ENCODE assay signal across 11 cellular contexts in the genomic region with DNA sequence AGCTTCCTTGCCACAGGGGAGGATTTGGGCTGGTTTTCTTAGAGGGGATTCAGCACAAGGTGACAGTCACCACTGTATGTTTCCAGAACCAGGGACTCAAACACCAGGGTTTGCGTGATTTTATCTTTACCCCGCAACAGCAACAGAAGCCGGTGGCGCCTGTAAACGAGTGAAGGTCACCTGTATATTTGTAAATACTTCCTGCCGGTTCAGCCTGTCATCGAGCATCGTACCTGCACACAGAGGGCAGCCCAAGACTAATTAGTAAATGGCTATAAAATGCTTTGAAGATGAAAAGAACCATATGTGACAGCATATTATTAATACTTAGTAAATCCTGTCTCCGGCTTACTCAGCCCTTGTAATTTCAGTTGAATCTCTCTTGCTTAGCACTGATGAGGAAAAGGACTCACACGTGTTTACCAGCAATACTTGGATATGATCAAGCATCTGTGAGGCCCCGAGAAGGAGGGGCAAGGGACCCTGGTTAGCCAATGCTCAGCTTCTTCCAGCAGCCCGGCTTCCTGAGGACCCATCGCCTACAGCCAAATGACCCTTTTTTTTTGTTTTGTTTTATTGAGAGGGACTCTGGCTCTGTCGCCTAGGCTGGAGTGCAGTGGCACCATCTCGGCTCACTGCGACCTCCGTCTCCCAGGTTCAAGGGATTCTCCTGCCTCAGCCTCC. TPM values are rescaled to one million over a fixed set of nuclear protein-coding genes. Genes with fewer than 3 reads are reported as not detected.
A peak's percentile ranks its signal among the peaks of the same experiment; 100 is the strongest.
DNase-seq lines count a peak whose midpoint lies in the region; ATAC-seq and TF ChIP-seq lines count a peak whose summit lies in the region.
"Had no signal": no experiment of that assay in that cellular context is flagged by ENCODE, and none has a peak within 500 bp of the region (broad histone marks: within the 10 kb centered on the region; RNA-seq: fewer than 3 reads in every experiment).

No MANE protein-coding gene starts in this region.

- H3K4me3 ChIP-seq in AG10803 (ENCODE audit: low read length) = no peak overlapping the region

- DNase-seq in AG10803 (ENCODE audit: low read depth) (peak; percentile 69), NCI-H69 (lab: John Stamatoyannopoulos, UW) (peak; percentile 21), osteocyte (ENCODE audit: extremely low spot score, unreplicated experiment) (no peak), NCI-H1092 treated with DMSO at 0.1 percent for 48 hours (lab: John Stamatoyannopoulos, UW) (no peak), NCI-H1092 (lab: John Stamatoyannopoulos, UW) (no peak)
- DNase-seq in stimulated activated naive CD4-positive, alpha-beta T cell (lab: John Stamatoyannopoulos, UW) = no peak
- DNase-seq: activated CD4-positive, alpha-beta T cell treated with anti-CD3 and anti-CD28 coated beads, Interleukin-2, amount 50 U/mL, for 1 hour; NCI-H2171 had no signal

- H3K36me3 Mint-ChIP-seq in osteocyte (ENCODE audit: unreplicated experiment) = no peaks in the 10 kb centered on the region

- H3K4me3 Mint-ChIP-seq in osteocyte (ENCODE audit: unreplicated experiment) = no peak overlapping the region
- H3K4me3 Mint-ChIP-seq: activated T-helper 1 cell treated with anti-CD3 and anti-CD28 coated beads, Interleukin-12 subunit alpha, Interleukin-12 subunit beta, Interleukin-2, Interleukin-4 antibody, amounts not matched to agents 30 ng/mL and 10 ng/mL and 1 ng/mL, durations not matched to agents 14 hours and 24 hours and 36 hours had no signal

- H3K4me1 Mint-ChIP-seq in osteocyte (ENCODE audit: unreplicated experiment) = peaks cover 85% of the 10 kb centered on the region

- TF ChIP-seq CTCF in AG10803 (conservative IDR thresholded peaks at IDR 0.05; ENCODE audit: low read length) (no peak), osteocyte (IDR thresholded peaks at IDR 0.05) (no peak)

- H3K9me3 Mint-ChIP-seq in osteocyte (ENCODE audit: unreplicated experiment) = no peaks in the 10 kb centered on the region
- H3K9me3 Mint-ChIP-seq: activated T-helper 1 cell treated with anti-CD3 and anti-CD28 coated beads, Interleukin-12 subunit alpha, Interleukin-12 subunit beta, Interleukin-2, Interleukin-4 antibody, amounts not matched to agents 30 ng/mL and 10 ng/mL and 1 ng/mL, durations not matched to agents 14 hours and 24 hours and 36 hours had no signal

- peak overlapping the region; percentile 91 for H3K27ac Mint-ChIP-seq in osteocyte (ENCODE audit: unreplicated experiment)
- H3K27ac Mint-ChIP-seq: activated T-helper 1 cell treated with anti-CD3 and anti-CD28 coated beads, Interleukin-12 subunit alpha, Interleukin-12 subunit beta, Interleukin-2, Interleukin-4 antibody, amounts not matched to agents 30 ng/mL and 10 ng/mL and 1 ng/mL, durations not matched to agents 14 hours and 24 hours and 36 hours had no signal

- ATAC-seq in esophagus mucosa (peak; percentile 27), GM19463 (IDR thresholded peaks at IDR 0.05; ENCODE audit: unreplicated experiment) (no peak)

- H3K27me3 Mint-ChIP-seq in osteocyte (ENCODE audit: unreplicated experiment) = no peaks in the 10 kb centered on the region

RNA-seq across cellular contexts. Expression of gene FOSL2, which starts 51.3 kb away (rescaled TPM):
- total RNA-seq in esophagus mucosa = 166 TPM
- 82.6 and 83.2 TPM in 2 replicates for total RNA-seq in osteocyte

Comparison
In these comparisons a context has a peak if more than half of its experiments do, and no peak if none do; other contexts are left out.
1. DNase-seq: peak in AG10803 (single experiment) and NCI-H69 (single experiment); none in osteocyte (single experiment), NCI-H1092 treated with DMSO at 0.1 percent for 48 hours (single experiment), NCI-H1092 (single experiment) and stimulated activated naive CD4-positive, alpha-beta T cell (0 of 6).